In genomic region chr10:66353822-66354221, GRCh38 we compare ENCODE assay signal across 6 cellular contexts.
DNase-seq lines count a peak whose midpoint lies in the region; ATAC-seq and TF ChIP-seq lines count a peak whose summit lies in the region.
"Not testable (repeated sequence)": the region's sequence is repeated elsewhere in the genome, so short reads cannot be mapped to it uniquely, and the experiment has no call there.

No MANE protein-coding gene starts in this region.

- H3K4me1 ChIP-seq in left ventricle myocardium inferior; right cardiac atrium (ENCODE audit: control insufficient read depth, insufficient read depth, low read length); testis: not testable (repeated sequence)

- not testable (repeated sequence) for DNase-seq in Right ventricle myocardium inferior (ENCODE audit: missing footprints); left ventricle myocardium inferior; nephron progenitor cell; testis
- DNase-seq in left ventricle myocardium superior: peak; percentile 28
- DNase-seq in right cardiac atrium: peak; percentile 18 to 68 (median 52)

- peak overlapping the region; percentile 60 for H3K27ac Mint-ChIP-seq in nephron progenitor cell

- H3K27me3 Mint-ChIP-seq in nephron progenitor cell (ENCODE audit: low read depth, poor library complexity): not testable (repeated sequence)

- TF ChIP-seq CTCF in left ventricle myocardium inferior (IDR thresholded peaks at IDR 0.05; ENCODE audit: borderline replicate concordance); nephron progenitor cell (IDR thresholded peaks at IDR 0.05); testis (IDR thresholded peaks at IDR 0.05): not testable (repeated sequence)

- H3K4me3 Mint-ChIP-seq in nephron progenitor cell: not testable (repeated sequence)

- not testable (repeated sequence) for H3K36me3 Mint-ChIP-seq in nephron progenitor cell (ENCODE audit: low read depth)

- TF ChIP-seq POLR2A in testis (IDR thresholded peaks at IDR 0.05): not testable (repeated sequence)

- intact Hi-C loops in Right ventricle myocardium inferior (cut with DNase I); left ventricle myocardium inferior (cut with micrococcal nuclease); left ventricle myocardium superior (cut with micrococcal nuclease); right cardiac atrium (cut with DNase I); testis (cut with DNase I; ENCODE audit: low total_unique reads): not testable (repeated sequence)

- not testable (repeated sequence) for H3K9me3 ChIP-seq in left ventricle myocardium inferior (replicated peaks); right cardiac atrium (ENCODE audit: control insufficient read depth, low read length); testis

- peaks cover 12% of the 10 kb centered on the region for H3K4me1 Mint-ChIP-seq in nephron progenitor cell

- 73% methylated on average over 12 of the region's 12 CpGs for whole genome bisulfite sequencing in right cardiac atrium
- WGBS in testis, 2 donors: 58 to 65% methylated on average over 12 of the region's 12 CpGs

- not testable (repeated sequence) for H3K4me3 ChIP-seq in left ventricle myocardium inferior; right cardiac atrium (ENCODE audit: low read length); testis

- not testable (repeated sequence) for H3K27me3 ChIP-seq in left ventricle myocardium inferior (ENCODE audit: low read depth); right cardiac atrium (ENCODE audit: control insufficient read depth, insufficient read depth); testis

- H3K27ac ChIP-seq in left ventricle myocardium inferior (replicated peaks) (peak overlapping the region; percentile 37), testis (peak overlapping the region; percentile 9 to 15)
- not testable (repeated sequence) for H3K27ac ChIP-seq in right cardiac atrium (ENCODE audit: low read length)

- H3K9me3 Mint-ChIP-seq in nephron progenitor cell: not testable (repeated sequence)

- peak; percentile 37 for ATAC-seq in Right ventricle myocardium inferior
- ATAC-seq in left ventricle myocardium superior: peak; percentile 33
- ATAC-seq in right cardiac atrium: peak in 1 of 2 donors; percentile 31

- not testable (repeated sequence) for H3K36me3 ChIP-seq in left ventricle myocardium inferior; testis (ENCODE audit: low read depth, missing control alignments)
